11 cellular contexts compared by ENCODE assay signal in genomic region chr14:64266206-64266605, GRCh38. TPM values are rescaled to one million over a fixed set of nuclear protein-coding genes. Genes with fewer than 3 reads are reported as not detected.
DNase-seq lines count a peak whose midpoint lies in the region; ATAC-seq and TF ChIP-seq lines count a peak whose summit lies in the region.
"Had no signal": no experiment of that assay in that cellular context is flagged by ENCODE, and none has a peak within 500 bp of the region (broad histone marks: within the 10 kb centered on the region; RNA-seq: fewer than 3 reads in every experiment).

No MANE protein-coding gene starts in this region.

- H3K4me2 ChIP-seq in GM23248 (ENCODE audit: unreplicated experiment), result no peak overlapping the region
- H3K4me2 ChIP-seq in SU-DHL-6 (ENCODE audit: low read depth, low read length, poor library complexity, severe bottlenecking), result no peak overlapping the region

- no peaks in the 10 kb centered on the region for H3K4me1 ChIP-seq in GM23248 (ENCODE audit: insufficient read depth)
- no peaks in the 10 kb centered on the region for H3K4me1 ChIP-seq in ascending aorta

- H2AFZ ChIP-seq in GM23248, result peak overlapping the region; percentile 67
- peak overlapping the region; percentile 0 for H2AFZ ChIP-seq in SU-DHL-6 (ENCODE audit: low read depth, low read length, severe bottlenecking)

- in situ Hi-C loops in GM23248 (cut with MboI), result no loop called here

- peak; percentile 18 for DNase-seq in AG08395 (ENCODE audit: low spot score)
- peak; percentile 59 for DNase-seq in GM23248
- peak; percentile 37 for DNase-seq in fibroblast of the conjunctiva (ENCODE audit: low read depth)
- DNase-seq in Right ventricle myocardium superior, result no peak
- DNase-seq in NCI-H82 (lab: John Stamatoyannopoulos, UW), result no peak
- DNase-seq in ascending aorta (ENCODE audit: low spot score in 2 of 2), result no peak
- DNase-seq in NCI-H146 (lab: John Stamatoyannopoulos, UW), result no peak
- DNase-seq: activated CD8-positive, alpha-beta memory T cell treated with anti-CD3 and anti-CD28 coated beads for 24 hours; NCI-H526 had no signal

- TF ChIP-seq CTCF in SU-DHL-6 (IDR thresholded peaks at IDR 0.05; ENCODE audit: insufficient read depth, low read length, poor library complexity, severe bottlenecking) (no peak), ascending aorta (IDR thresholded peaks at IDR 0.05) (no peak)

- H3K36me3 ChIP-seq in GM23248 (ENCODE audit: low read depth) (no peaks in the 10 kb centered on the region), SU-DHL-6 (ENCODE audit: low read length) (no peaks in the 10 kb centered on the region), ascending aorta (no peaks in the 10 kb centered on the region)

- no peaks in the 10 kb centered on the region for H3K79me2 ChIP-seq in GM23248 (ENCODE audit: insufficient read depth)
- no peaks in the 10 kb centered on the region for H3K79me2 ChIP-seq in SU-DHL-6 (ENCODE audit: insufficient read depth, low read length)

- no peaks in the 10 kb centered on the region for H3K9me2 ChIP-seq in GM23248 (ENCODE audit: insufficient read depth)
- no peaks in the 10 kb centered on the region for H3K9me2 ChIP-seq in SU-DHL-6 (replicated peaks; ENCODE audit: insufficient read depth, low read length)

- 60% methylated on average over 2 of the region's 2 CpGs for WGBS in GM23248 (ENCODE audit: low coverage in 1 of 2, low lambda C conversion rate in 2 of 2, missing lambda C conversion rate in 2 of 2), 2 experiments

- H3F3A ChIP-seq in GM23248 (ENCODE audit: insufficient read depth) (no peaks in the 10 kb centered on the region), SU-DHL-6 (ENCODE audit: insufficient read depth) (no peaks in the 10 kb centered on the region)

- H3K9me3 ChIP-seq in GM23248 (ENCODE audit: low read depth), result no peaks in the 10 kb centered on the region
- no peaks in the 10 kb centered on the region for H3K9me3 ChIP-seq in SU-DHL-6 (ENCODE audit: insufficient read depth, low read length)
- H3K9me3 ChIP-seq in ascending aorta, result no peaks in the 10 kb centered on the region

- H3K27me3 ChIP-seq in GM23248 (replicated peaks; ENCODE audit: insufficient read depth) (no peaks in the 10 kb centered on the region), SU-DHL-6 (ENCODE audit: low read length) (no peaks in the 10 kb centered on the region), ascending aorta (no peaks in the 10 kb centered on the region)

- no peak overlapping the region for H3K27ac ChIP-seq in GM23248
- H3K27ac ChIP-seq in SU-DHL-6 (ENCODE audit: low read depth, low read length), result no peak overlapping the region
- no peak overlapping the region for H3K27ac ChIP-seq in ascending aorta

- intact Hi-C loops in Right ventricle myocardium superior (cut with DNase I), result no loop called here
- intact Hi-C loops in ascending aorta (cut with DNase I), result no loop called here

- H4K20me1 ChIP-seq in GM23248 (ENCODE audit: insufficient read depth), result no peaks in the 10 kb centered on the region
- no peaks in the 10 kb centered on the region for H4K20me1 ChIP-seq in SU-DHL-6 (ENCODE audit: low read depth, low read length)

- H3K9ac ChIP-seq in GM23248 (no peak overlapping the region), SU-DHL-6 (ENCODE audit: low read length) (no peak overlapping the region)

- no peak overlapping the region for H3K4me3 ChIP-seq in GM23248
- no peak overlapping the region for H3K4me3 ChIP-seq in SU-DHL-6 (ENCODE audit: insufficient read depth, low read length, poor library complexity, severe bottlenecking)
- H3K4me3 ChIP-seq in ascending aorta, result no peak overlapping the region
- H3K4me3 ChIP-seq: lung had no signal

- no peak for ATAC-seq in Right ventricle myocardium superior (ENCODE audit: poor library complexity)

RNA-seq across cellular contexts. Expression of gene ESR2, which starts 28.0 kb away (rescaled TPM):
- not detected in 2 replicates for total RNA-seq in GM23248 (2014; rRNA removed; shearing (Covaris generic))
- not detected in 2 replicates for polyA plus RNA-seq in GM23248 (2016; fragmentation: Nextera tagmentation; extraction: Ambion mirVana)
- total RNA-seq in Right ventricle myocardium superior (0.86 TPM), ascending aorta (not detected)

Comparison
In these comparisons a context has a peak if more than half of its experiments do, and no peak if none do; other contexts are left out.
1. DNase-seq: peak in AG08395 (single experiment), GM23248 (single experiment) and fibroblast of the conjunctiva (single experiment); none in Right ventricle myocardium superior (single experiment), NCI-H82 (single experiment), ascending aorta (0 of 2) and NCI-H146 (single experiment).